ENCODE assay signal across 1 cellular context in genomic region chr22:20279662-20280530, GRCh38.
TF ChIP-seq lines count a peak whose summit lies in the region.
"Not testable (repeated sequence)": the region's sequence is repeated elsewhere in the genome, so short reads cannot be mapped to it uniquely, and the experiment has no call there.

No MANE protein-coding gene starts in this region.

TF ChIP-seq in K562, 482 proteins besides CTCF, POLR2A, EP300 and RAD21 (continued from another document):
- TF ChIP-seq JUN (IDR thresholded peaks at IDR 0.05; ENCODE audit: borderline replicate concordance, low read depth, low read length) = peak; percentile 80; the same call in 1 of the 2 replicates
- TF ChIP-seq JUN (CRISPR knock-in tag; IDR thresholded peaks at IDR 0.05; ENCODE audit: borderline replicate concordance); BRCA1 (IDR thresholded peaks at IDR 0.05); TEAD4 (CRISPR knock-in tag; IDR thresholded peaks at IDR 0.05; ENCODE audit: borderline replicate concordance); MYNN (CRISPR knock-in tag; IDR thresholded peaks at IDR 0.05); FOXM1 (IDR thresholded peaks at IDR 0.05; ENCODE audit: low read depth): not testable (repeated sequence)
- TF ChIP-seq FOXP4 (CRISPR knock-in tag; IDR thresholded peaks at IDR 0.05; ENCODE audit: borderline replicate concordance) = peak; percentile 78; the same call in 1 of the 2 replicates
- TF ChIP-seq RCOR1 (IDR thresholded peaks at IDR 0.05; ENCODE audit: borderline replicate concordance in 1 of 2, low read depth in 2 of 2, low read length in 2 of 2) = peak in 1 of 2 experiments; percentile 68; a peak in 2 of 4 replicates
- peak; percentile 69 for TF ChIP-seq CREM (IDR thresholded peaks at IDR 0.05; ENCODE audit: low read depth)
- TF ChIP-seq ZBTB1 (CRISPR knock-in tag; IDR thresholded peaks at IDR 0.05; ENCODE audit: borderline replicate concordance, low read depth) = peak; percentile 97
- TF ChIP-seq MAZ (CRISPR knock-in tag; conservative IDR thresholded peaks at IDR 0.05 in 1 of 2, IDR thresholded peaks at IDR 0.05 in 1 of 2) = 0 out of 4 replicates have a peak, but pooled peaks of 1 of the 2 experiments have one; percentile 3
- TF ChIP-seq LCOR (CRISPR knock-in tag; IDR thresholded peaks at IDR 0.05) = peak; percentile 94
- TF ChIP-seq YY1 (IDR thresholded peaks at IDR 0.05; ENCODE audit: borderline replicate concordance in 1 of 3, control insufficient read depth in 1 of 3, extremely low read depth in 1 of 3, insufficient read depth in 3 of 3, insufficient read length in 1 of 3, insufficient replicate concordance in 2 of 3, low read depth in 1 of 3, low read length in 2 of 3) = peak in 1 of 3 experiments; percentile 58
- TF ChIP-seq RUNX1 (IDR thresholded peaks at IDR 0.05; ENCODE audit: low read depth) = peak; percentile 65; the same call in 1 of the 2 replicates
- TF ChIP-seq BRCA1 (CRISPR knock-in tag; IDR thresholded peaks at IDR 0.05) = 0 out of 2 replicates have a peak, but pooled peaks have one; percentile 41
- peak; percentile 11; the same call in 1 of the 2 replicates for TF ChIP-seq TEAD4 (IDR thresholded peaks at IDR 0.05; ENCODE audit: low read length)
- TF ChIP-seq, protein P1, sequence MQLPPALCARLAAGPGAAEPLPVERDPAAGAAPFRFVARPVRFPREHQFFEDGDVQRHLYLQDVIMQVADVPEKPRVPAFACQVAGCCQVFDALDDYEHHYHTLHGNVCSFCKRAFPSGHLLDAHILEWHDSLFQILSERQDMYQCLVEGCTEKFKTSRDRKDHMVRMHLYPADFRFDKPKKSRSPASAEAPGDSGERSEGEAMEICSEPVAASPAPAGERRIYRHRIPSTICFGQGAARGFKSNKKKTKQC (CRISPR knock-in tag; IDR thresholded peaks at IDR 0.05) = peak; percentile 57
- TF ChIP-seq FOSL1 (tag; conservative IDR thresholded peaks at IDR 0.05) = peak; percentile 97
- TF ChIP-seq, protein P2, sequence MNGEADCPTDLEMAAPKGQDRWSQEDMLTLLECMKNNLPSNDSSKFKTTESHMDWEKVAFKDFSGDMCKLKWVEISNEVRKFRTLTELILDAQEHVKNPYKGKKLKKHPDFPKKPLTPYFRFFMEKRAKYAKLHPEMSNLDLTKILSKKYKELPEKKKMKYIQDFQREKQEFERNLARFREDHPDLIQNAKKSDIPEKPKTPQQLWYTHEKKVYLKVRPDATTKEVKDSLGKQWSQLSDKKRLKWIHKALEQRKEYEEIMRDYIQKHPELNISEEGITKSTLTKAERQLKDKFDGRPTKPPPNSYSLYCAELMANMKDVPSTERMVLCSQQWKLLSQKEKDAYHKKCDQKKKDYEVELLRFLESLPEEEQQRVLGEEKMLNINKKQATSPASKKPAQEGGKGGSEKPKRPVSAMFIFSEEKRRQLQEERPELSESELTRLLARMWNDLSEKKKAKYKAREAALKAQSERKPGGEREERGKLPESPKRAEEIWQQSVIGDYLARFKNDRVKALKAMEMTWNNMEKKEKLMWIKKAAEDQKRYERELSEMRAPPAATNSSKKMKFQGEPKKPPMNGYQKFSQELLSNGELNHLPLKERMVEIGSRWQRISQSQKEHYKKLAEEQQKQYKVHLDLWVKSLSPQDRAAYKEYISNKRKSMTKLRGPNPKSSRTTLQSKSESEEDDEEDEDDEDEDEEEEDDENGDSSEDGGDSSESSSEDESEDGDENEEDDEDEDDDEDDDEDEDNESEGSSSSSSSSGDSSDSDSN (IDR thresholded peaks at IDR 0.05; ENCODE audit: borderline replicate concordance in 1 of 2, low read depth in 2 of 2, low read length in 2 of 2) = peak in 1 of 2 experiments; percentile 55; a peak in 1 of 4 replicates
- peak; percentile 23 for TF ChIP-seq NEUROD1 (IDR thresholded peaks at IDR 0.05; ENCODE audit: borderline replicate concordance, low read depth, low read length, partially characterized antibody)
- TF ChIP-seq CBFB (CRISPR knock-in tag; IDR thresholded peaks at IDR 0.05) = 0 out of 2 replicates have a peak, but pooled peaks have one; percentile 31
- TF ChIP-seq JUND (IDR thresholded peaks at IDR 0.05; ENCODE audit: borderline replicate concordance, low read depth, low read length) = peak; percentile 89
- peak; percentile 82; the same call in 2 of the 3 replicates for TF ChIP-seq JUND (tag; IDR thresholded peaks at IDR 0.05; ENCODE audit: borderline replicate concordance, low read depth, low read length)
- 0 out of 2 replicates have a peak, but pooled peaks have one; percentile 71 for TF ChIP-seq MED1 (CRISPR knock-in tag; IDR thresholded peaks at IDR 0.05; ENCODE audit: borderline replicate concordance)
- TF ChIP-seq GATA2 (CRISPR knock-in tag; IDR thresholded peaks at IDR 0.05) = peak; percentile 44; the same call in 1 of the 2 replicates
- TF ChIP-seq VEZF1 (CRISPR knock-in tag; IDR thresholded peaks at IDR 0.05) = peak; percentile 70
- 0 out of 2 replicates have a peak, but pooled peaks have one; percentile 42 for TF ChIP-seq SMARCA4 (IDR thresholded peaks at IDR 0.05)
- TF ChIP-seq GABPB1 (CRISPR knock-in tag; IDR thresholded peaks at IDR 0.05) = peak; percentile 16; the same call in 1 of the 2 replicates
- TF ChIP-seq, protein P3, sequence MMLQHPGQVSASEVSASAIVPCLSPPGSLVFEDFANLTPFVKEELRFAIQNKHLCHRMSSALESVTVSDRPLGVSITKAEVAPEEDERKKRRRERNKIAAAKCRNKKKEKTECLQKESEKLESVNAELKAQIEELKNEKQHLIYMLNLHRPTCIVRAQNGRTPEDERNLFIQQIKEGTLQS (IDR thresholded peaks at IDR 0.05) = peak; percentile 81
- TF ChIP-seq, protein P3 (CRISPR knock-in tag; conservative IDR thresholded peaks at IDR 0.05) = peak; percentile 63; the same call in 1 of the 2 replicates
- peak in 1 of 2 experiments; percentile 26; a peak in 2 of 4 replicates for TF ChIP-seq NRF1 (conservative IDR thresholded peaks at IDR 0.05 in 1 of 2, IDR thresholded peaks at IDR 0.05 in 1 of 2)
- TF ChIP-seq ZBTB7A (IDR thresholded peaks at IDR 0.05; ENCODE audit: borderline replicate concordance, control insufficient read depth, low read depth, low read length) = peak; percentile 72; the same call in 1 of the 2 replicates
- TF ChIP-seq, protein P4, sequence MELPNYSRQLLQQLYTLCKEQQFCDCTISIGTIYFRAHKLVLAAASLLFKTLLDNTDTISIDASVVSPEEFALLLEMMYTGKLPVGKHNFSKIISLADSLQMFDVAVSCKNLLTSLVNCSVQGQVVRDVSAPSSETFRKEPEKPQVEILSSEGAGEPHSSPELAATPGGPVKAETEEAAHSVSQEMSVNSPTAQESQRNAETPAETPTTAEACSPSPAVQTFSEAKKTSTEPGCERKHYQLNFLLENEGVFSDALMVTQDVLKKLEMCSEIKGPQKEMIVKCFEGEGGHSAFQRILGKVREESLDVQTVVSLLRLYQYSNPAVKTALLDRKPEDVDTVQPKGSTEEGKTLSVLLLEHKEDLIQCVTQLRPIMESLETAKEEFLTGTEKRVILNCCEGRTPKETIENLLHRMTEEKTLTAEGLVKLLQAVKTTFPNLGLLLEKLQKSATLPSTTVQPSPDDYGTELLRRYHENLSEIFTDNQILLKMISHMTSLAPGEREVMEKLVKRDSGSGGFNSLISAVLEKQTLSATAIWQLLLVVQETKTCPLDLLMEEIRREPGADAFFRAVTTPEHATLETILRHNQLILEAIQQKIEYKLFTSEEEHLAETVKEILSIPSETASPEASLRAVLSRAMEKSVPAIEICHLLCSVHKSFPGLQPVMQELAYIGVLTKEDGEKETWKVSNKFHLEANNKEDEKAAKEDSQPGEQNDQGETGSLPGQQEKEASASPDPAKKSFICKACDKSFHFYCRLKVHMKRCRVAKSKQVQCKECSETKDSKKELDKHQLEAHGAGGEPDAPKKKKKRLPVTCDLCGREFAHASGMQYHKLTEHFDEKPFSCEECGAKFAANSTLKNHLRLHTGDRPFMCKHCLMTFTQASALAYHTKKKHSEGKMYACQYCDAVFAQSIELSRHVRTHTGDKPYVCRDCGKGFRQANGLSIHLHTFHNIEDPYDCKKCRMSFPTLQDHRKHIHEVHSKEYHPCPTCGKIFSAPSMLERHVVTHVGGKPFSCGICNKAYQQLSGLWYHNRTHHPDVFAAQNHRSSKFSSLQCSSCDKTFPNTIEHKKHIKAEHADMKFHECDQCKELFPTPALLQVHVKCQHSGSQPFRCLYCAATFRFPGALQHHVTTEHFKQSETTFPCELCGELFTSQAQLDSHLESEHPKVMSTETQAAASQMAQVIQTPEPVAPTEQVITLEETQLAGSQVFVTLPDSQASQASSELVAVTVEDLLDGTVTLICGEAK (IDR thresholded peaks at IDR 0.05) = not testable (repeated sequence)
- TF ChIP-seq, protein P4 (CRISPR knock-in tag; IDR thresholded peaks at IDR 0.05) = peak; percentile 0; the same call in 1 of the 2 replicates
- 0 out of 2 replicates have a peak, but pooled peaks have one; percentile 16 for TF ChIP-seq MYNN (IDR thresholded peaks at IDR 0.05)
- TF ChIP-seq TCF7 (IDR thresholded peaks at IDR 0.05; ENCODE audit: borderline replicate concordance) = 0 out of 2 replicates have a peak, but pooled peaks have one; percentile 25
- peak; percentile 36; the same call in 1 of the 2 replicates for TF ChIP-seq SMARCE1 (IDR thresholded peaks at IDR 0.05)
- TF ChIP-seq MAX (CRISPR knock-in tag; IDR thresholded peaks at IDR 0.05) = peak; percentile 60
- peak; percentile 50; the same call in 1 of the 2 replicates for TF ChIP-seq FOXM1 (CRISPR knock-in tag; IDR thresholded peaks at IDR 0.05; ENCODE audit: low read depth)
- TF ChIP-seq FOS (IDR thresholded peaks at IDR 0.05; ENCODE audit: extremely low read depth, insufficient read length) = peak; percentile 3
- 0 out of 2 replicates have a peak, but pooled peaks have one; percentile 32 for TF ChIP-seq TCF3 (CRISPR knock-in tag; IDR thresholded peaks at IDR 0.05)
- peak; percentile 83 for TF ChIP-seq SETDB1 (IDR thresholded peaks at IDR 0.05; ENCODE audit: low read length)
TF ChIP-seq in K562: peak in this region for 36; not testable (repeated sequence) for 446.
